8 cellular contexts compared by ENCODE assay signal in genomic region chr1:12480748-12481362, GRCh38.
DNase-seq lines count a peak whose midpoint lies in the region; ATAC-seq and TF ChIP-seq lines count a peak whose summit lies in the region.

No MANE protein-coding gene starts in this region.

- H3K9ac ChIP-seq in HUES48 (ENCODE audit: low read depth, low read length): no peak overlapping the region

- POLR2A ChIA-PET in activated CD4-positive, alpha-beta memory T cell treated with anti-CD3 and anti-CD28 coated beads for 36 hours (lab: Charles Lee): interaction anchor here (0.7 to 1.9 kb wide), 3 partner anchors 21 to 29 kb away, joined by 3 to 6 read pairs (median 4); no protein-coding TSS in a partner anchor

- peaks cover 40% of the 10 kb centered on the region for H3K36me3 Mint-ChIP-seq in CD4-positive, CD25-positive, alpha-beta regulatory T cell
- peaks cover 3% of the 10 kb centered on the region for H3K36me3 Mint-ChIP-seq in activated CD4-positive, alpha-beta memory T cell treated with anti-CD3 and anti-CD28 coated beads for 36 hours

- H3K36me3 ChIP-seq in CD4-positive, CD25-positive, alpha-beta regulatory T cell (ENCODE audit: control insufficient read depth, insufficient read depth, low read length): peaks cover 26% of the 10 kb centered on the region
- no peaks in the 10 kb centered on the region for H3K36me3 ChIP-seq in HUES48 (ENCODE audit: control insufficient read depth, insufficient read depth, low read length)
- H3K36me3 ChIP-seq in gastroesophageal sphincter: no peaks in the 10 kb centered on the region

- DNase-seq in CD4-positive, CD25-positive, alpha-beta regulatory T cell: peak in 1 of 3 donors; percentile 39
- peak; percentile 49 for DNase-seq in activated CD4-positive, alpha-beta memory T cell treated with anti-CD3 and anti-CD28 coated beads for 36 hours
- DNase-seq in stimulated activated CD8-positive, alpha-beta memory T cell treated with anti-CD3 and anti-CD28 coated beads, Interleukin-4, amount 100 ng/mL, for 48 hours: peak; percentile 47

- peak overlapping the region; percentile 34 for H3K27ac ChIP-seq in CD4-positive, CD25-positive, alpha-beta regulatory T cell (ENCODE audit: insufficient read depth, low read length, poor library complexity, severe bottlenecking)
- peak overlapping the region; percentile 26 for H3K27ac ChIP-seq in HUES48 (ENCODE audit: low read depth, low read length)
- H3K27ac ChIP-seq in gastroesophageal sphincter: peak overlapping the region; percentile 72 to 92 (median 86)

- TF ChIP-seq EP300 in gastroesophageal sphincter (IDR thresholded peaks at IDR 0.05): no peak

- CTCF ChIA-PET in activated CD4-positive, alpha-beta memory T cell treated with anti-CD3 and anti-CD28 coated beads for 36 hours (lab: Charles Lee): interaction anchor here (0.9 to 1.1 kb wide), 2 partner anchors 24 to 31 kb away, joined by 3 to 4 read pairs; no protein-coding TSS in a partner anchor

- H3K9me3 Mint-ChIP-seq in CD4-positive, CD25-positive, alpha-beta regulatory T cell: no peaks in the 10 kb centered on the region
- H3K9me3 Mint-ChIP-seq in activated CD4-positive, alpha-beta memory T cell treated with anti-CD3 and anti-CD28 coated beads for 36 hours: no peaks in the 10 kb centered on the region

- H3K27me3 Mint-ChIP-seq in CD4-positive, CD25-positive, alpha-beta regulatory T cell: no peaks in the 10 kb centered on the region
- H3K27me3 Mint-ChIP-seq in activated CD4-positive, alpha-beta memory T cell treated with anti-CD3 and anti-CD28 coated beads for 36 hours: no peaks in the 10 kb centered on the region

- H3K27me3 ChIP-seq in CD4-positive, CD25-positive, alpha-beta regulatory T cell (ENCODE audit: control insufficient read depth, insufficient read depth, low read length): no peaks in the 10 kb centered on the region
- H3K27me3 ChIP-seq in HUES48 (ENCODE audit: control insufficient read depth, insufficient read depth, low read length) (no peaks in the 10 kb centered on the region), gastroesophageal sphincter (no peaks in the 10 kb centered on the region)

- 84% methylated on average over 4 of the region's 5 CpGs; no CpG with 5 or more reads in 1 of the 2 donors for WGBS in gastroesophageal sphincter (ENCODE audit: low coverage in 1 of 2), 2 donors

- H3K9me3 ChIP-seq in CD4-positive, CD25-positive, alpha-beta regulatory T cell (ENCODE audit: control insufficient read depth in 2 of 2, low read length in 2 of 2): no peaks in the 10 kb centered on the region
- H3K9me3 ChIP-seq in HUES48 (ENCODE audit: control insufficient read depth, insufficient read depth, low read length): no peaks in the 10 kb centered on the region
- no peaks in the 10 kb centered on the region for H3K9me3 ChIP-seq in gastroesophageal sphincter

- H3K27ac Mint-ChIP-seq in CD4-positive, CD25-positive, alpha-beta regulatory T cell: peak overlapping the region; percentile 60 to 87 (median 86)
- H3K27ac Mint-ChIP-seq in activated CD4-positive, alpha-beta memory T cell treated with anti-CD3 and anti-CD28 coated beads for 36 hours: peak overlapping the region; percentile 78

- intact Hi-C loops in activated CD4-positive, alpha-beta memory T cell treated with anti-CD3 and anti-CD28 coated beads for 36 hours (cut with micrococcal nuclease): no loop called here

- ATAC-seq in CD4-positive, CD25-positive, alpha-beta regulatory T cell (ENCODE audit: low read depth in 2 of 2): peak; percentile 57 to 68
- ATAC-seq in gastroesophageal sphincter: peak; percentile 68
- ATAC-seq in HG03097 (IDR thresholded peaks at IDR 0.05; ENCODE audit: low FRiP score, unreplicated experiment): no peak
- ATAC-seq in GM19035 (IDR thresholded peaks at IDR 0.05; ENCODE audit: unreplicated experiment): no peak
- ATAC-seq in GM21360 (IDR thresholded peaks at IDR 0.05; ENCODE audit: unreplicated experiment): no peak

- no peak overlapping the region for H3K4me3 ChIP-seq in CD4-positive, CD25-positive, alpha-beta regulatory T cell (ENCODE audit: low read depth, low read length)
- H3K4me3 ChIP-seq in HUES48 (ENCODE audit: low read depth, low read length) (no peak overlapping the region), gastroesophageal sphincter (no peak overlapping the region)

- H3K4me1 ChIP-seq in CD4-positive, CD25-positive, alpha-beta regulatory T cell (ENCODE audit: control insufficient read depth, insufficient read depth, low read length, poor library complexity, severe bottlenecking): peaks cover 28% of the 10 kb centered on the region
- H3K4me1 ChIP-seq in HUES48 (ENCODE audit: control insufficient read depth, insufficient read depth, low read length) (peaks cover 13% of the 10 kb centered on the region), gastroesophageal sphincter (peaks cover 18 to 96% (median 35%) of the 10 kb centered on the region in 3 donors)

- no peak for TF ChIP-seq POLR2A in gastroesophageal sphincter (IDR thresholded peaks at IDR 0.05)

- H3K4me1 Mint-ChIP-seq in CD4-positive, CD25-positive, alpha-beta regulatory T cell: peaks cover 10 to 62% (median 41%) of the 10 kb centered on the region in 4 donors
- peaks cover 61% of the 10 kb centered on the region for H3K4me1 Mint-ChIP-seq in activated CD4-positive, alpha-beta memory T cell treated with anti-CD3 and anti-CD28 coated beads for 36 hours (ENCODE audit: low read depth)

- peak overlapping the region in 1 of 4 donors; percentile 26 for H3K4me3 Mint-ChIP-seq in CD4-positive, CD25-positive, alpha-beta regulatory T cell
- no peak overlapping the region for H3K4me3 Mint-ChIP-seq in activated CD4-positive, alpha-beta memory T cell treated with anti-CD3 and anti-CD28 coated beads for 36 hours

- no peak for TF ChIP-seq CTCF in gastroesophageal sphincter (IDR thresholded peaks at IDR 0.05)

Comparison
In these comparisons a context has a peak if more than half of its experiments do, and no peak if none do; other contexts are left out.
1. ATAC-seq: peak in CD4-positive, CD25-positive, alpha-beta regulatory T cell (2 of 2) and gastroesophageal sphincter (single experiment); none in HG03097 (single experiment), GM19035 (single experiment) and GM21360 (single experiment).
2. H3K27ac ChIP-seq: peak in every context shown above with its lines; median percentile 86 in gastroesophageal sphincter; 34 in CD4-positive, CD25-positive, alpha-beta regulatory T cell; 26 in HUES48.